30 cellular contexts compared by ENCODE assay signal in genomic region chr15:93050648-93051047, GRCh38. TPM values are rescaled to one million over a fixed set of nuclear protein-coding genes. Genes with fewer than 3 reads are reported as not detected.
A peak's percentile ranks its signal among the peaks of the same experiment; 100 is the strongest.
DNase-seq lines count a peak whose midpoint lies in the region; FAIRE-seq and TF ChIP-seq lines count a peak whose summit lies in the region.
"Had no signal": no experiment of that assay in that cellular context is flagged by ENCODE, and none has a peak within 500 bp of the region (broad histone marks: within the 10 kb centered on the region; RNA-seq: fewer than 3 reads in every experiment).

No MANE protein-coding gene starts in this region.

- H3K27me3 ChIP-seq in esophagus muscularis mucosa (no peaks in the 10 kb centered on the region), neural progenitor cell (no peaks in the 10 kb centered on the region)

- H3K4me1 Mint-ChIP-seq in activated CD4-positive, alpha-beta T cell treated with anti-CD3 and anti-CD28 coated beads, Interleukin-2, amount 10 ng/mL, durations not matched to agents 7 days and 5 days = peaks cover 22% of the 10 kb centered on the region
- peaks cover 4% of the 10 kb centered on the region for H3K4me1 Mint-ChIP-seq in neural progenitor cell

- peaks cover 0 to 9% (median 1%) of the 10 kb centered on the region in 4 donors for H3K9me3 ChIP-seq in esophagus muscularis mucosa
- no peaks in the 10 kb centered on the region for H3K9me3 ChIP-seq in neural progenitor cell (ENCODE audit: low read depth)

- no peak overlapping the region for H3K9ac ChIP-seq in neural progenitor cell

- peak overlapping the region; percentile 74 for H3K27ac Mint-ChIP-seq in activated CD4-positive, alpha-beta T cell treated with anti-CD3 and anti-CD28 coated beads, Interleukin-2, amount 10 ng/mL, durations not matched to agents 7 days and 5 days
- peak overlapping the region; percentile 89 for H3K27ac Mint-ChIP-seq in neural progenitor cell
- H3K27ac Mint-ChIP-seq: HFFc6 had no signal

- H4K20me1 ChIP-seq in neural progenitor cell (ENCODE audit: low read depth) = peaks cover 100% of the 10 kb centered on the region

- TF ChIP-seq CTCF in esophagus muscularis mucosa (IDR thresholded peaks at IDR 0.05) = no peak
- no peak for TF ChIP-seq CTCF in neural progenitor cell (IDR thresholded peaks at IDR 0.05)

- TF ChIP-seq EP300 in esophagus muscularis mucosa (IDR thresholded peaks at IDR 0.05) = no peak

- H3K36me3 ChIP-seq in esophagus muscularis mucosa (peaks cover 32 to 98% (median 67%) of the 10 kb centered on the region in 4 donors), neural progenitor cell (peaks cover 13% of the 10 kb centered on the region)

- intact Hi-C loops in esophagus muscularis mucosa (cut with DNase I) = no loop called here

- H3K27ac ChIP-seq in esophagus muscularis mucosa (replicated peaks in 1 of 4) (peak overlapping the region in 3 of 4 donors; percentile 52 to 59 (median 58)), neural progenitor cell (peak overlapping the region; percentile 53)
- H3K27ac ChIP-seq: 22Rv1, HL-60, PC-9 had no signal

- FAIRE-seq in GM12892 (lab: Jason Lieb, UNC) = no peak
- FAIRE-seq: G401.6, HepG2 had no signal

- H3K9me3 Mint-ChIP-seq in activated CD4-positive, alpha-beta T cell treated with anti-CD3 and anti-CD28 coated beads, Interleukin-2, amount 10 ng/mL, durations not matched to agents 7 days and 5 days = peaks cover 7% of the 10 kb centered on the region
- peaks cover 15% of the 10 kb centered on the region for H3K9me3 Mint-ChIP-seq in neural progenitor cell

- no peak for DNase-seq in activated CD4-positive, alpha-beta T cell treated with anti-CD3 and anti-CD28 coated beads, Interleukin-2, amount 10 ng/mL, durations not matched to agents 7 days and 5 days
- no peak for DNase-seq in activated CD4-positive, alpha-beta T cell treated with anti-CD3 and anti-CD28 coated beads for 1 hour
- no peak for DNase-seq in esophagus muscularis mucosa (ENCODE audit: extremely low spot score)
- no peak for DNase-seq in neural progenitor cell (ENCODE audit: low spot score)
- DNase-seq in UCSD-AML1 (lab: John Stamatoyannopoulos, UW; ENCODE audit: unreplicated experiment) = no peak
- no peak for DNase-seq in GM12892 (ENCODE audit: insufficient read length)
- DNase-seq in activated naive CD4-positive, alpha-beta T cell (lab: John Stamatoyannopoulos, UW) = no peak
- no peak for DNase-seq in HEK293T (ENCODE audit: extremely low spot score)
- DNase-seq: ACHN, Calu3, DMS153, GOT3, HFFc6, KBM-7, MM.1S, NCI-H1048, NCI-H1417 treated with DMSO at 0.1 percent for 48 hours, NCI-H187, NCI-H446 treated with DMSO at 0.1 percent for 48 hours, NCI-H526 treated with DMSO at 0.1 percent for 48 hours, PC-9, RPMI8226, SHP77 treated with DMSO at 0.1 percent for 48 hours had no signal

- peaks cover 76% of the 10 kb centered on the region for H3F3A ChIP-seq in neural progenitor cell (ENCODE audit: low read depth)

- no peak for TF ChIP-seq POLR2A in esophagus muscularis mucosa (IDR thresholded peaks at IDR 0.05; ENCODE audit: low read depth)
- TF ChIP-seq POLR2A in GM12892 (IDR thresholded peaks at IDR 0.05; ENCODE audit: low read depth, low read length) = no peak

- H3K36me3 Mint-ChIP-seq in activated CD4-positive, alpha-beta T cell treated with anti-CD3 and anti-CD28 coated beads, Interleukin-2, amount 10 ng/mL, durations not matched to agents 7 days and 5 days (ENCODE audit: low read depth) = no peaks in the 10 kb centered on the region
- peaks cover 56% of the 10 kb centered on the region for H3K36me3 Mint-ChIP-seq in neural progenitor cell
- H3K36me3 Mint-ChIP-seq: CD8-positive, alpha-beta T cell had no signal

- H3K4me1 ChIP-seq in esophagus muscularis mucosa (peaks cover 3 to 89% (median 84%) of the 10 kb centered on the region in 4 donors), neural progenitor cell (no peaks in the 10 kb centered on the region)

- H2AFZ ChIP-seq in neural progenitor cell (replicated peaks) = no peak overlapping the region
- H2AFZ ChIP-seq: PC-9 had no signal

- H3K4me3 Mint-ChIP-seq in activated CD4-positive, alpha-beta T cell treated with anti-CD3 and anti-CD28 coated beads, Interleukin-2, amount 10 ng/mL, durations not matched to agents 7 days and 5 days = no peak overlapping the region
- H3K4me3 Mint-ChIP-seq in neural progenitor cell = no peak overlapping the region
- H3K4me3 Mint-ChIP-seq: CD8-positive, alpha-beta T cell; HFFc6 had no signal

- CTCF ChIA-PET in activated CD4-positive, alpha-beta T cell treated with anti-CD3 and anti-CD28 coated beads, Interleukin-2, amount 10 ng/mL, durations not matched to agents 7 days and 5 days (lab: Charles Lee) = interaction anchor here (1.0 to 1.4 kb wide), 2 partner anchors 20 to 22 kb away, joined by 3 to 4 read pairs; no protein-coding TSS in a partner anchor
- CTCF ChIA-PET in HEK293T (lab: Yijun Ruan, JAX) = interaction anchor here (0.7 kb wide), 1 partner anchor 15 kb away, joined by 3 read pairs; no protein-coding TSS in a partner anchor

- peaks cover 98% of the 10 kb centered on the region for H3K79me2 ChIP-seq in neural progenitor cell (ENCODE audit: low read depth)

- POLR2A ChIA-PET in activated CD4-positive, alpha-beta T cell treated with anti-CD3 and anti-CD28 coated beads, Interleukin-2, amount 10 ng/mL, durations not matched to agents 7 days and 5 days (lab: Charles Lee) = no interaction called here
- POLR2A ChIA-PET in HEK293T (lab: Yijun Ruan, JAX) = no interaction called here

- H3K27me3 Mint-ChIP-seq in activated CD4-positive, alpha-beta T cell treated with anti-CD3 and anti-CD28 coated beads, Interleukin-2, amount 10 ng/mL, durations not matched to agents 7 days and 5 days = no peaks in the 10 kb centered on the region
- H3K27me3 Mint-ChIP-seq in neural progenitor cell (ENCODE audit: insufficient read depth, low read depth) = peaks cover 6% of the 10 kb centered on the region

- no peak overlapping the region for H3K4me2 ChIP-seq in neural progenitor cell
- H3K4me2 ChIP-seq: PC-9 had no signal

- 86% methylated on average over 6 of the region's 13 CpGs for WGBS in esophagus muscularis mucosa

- H3K4me3 ChIP-seq in esophagus muscularis mucosa = no peak overlapping the region
- no peak overlapping the region for H3K4me3 ChIP-seq in neural progenitor cell
- H3K4me3 ChIP-seq: PC-9 had no signal

TF ChIP-seq in HEK293T, 16 proteins besides CTCF, POLR2A, EP300 and RAD21:
- no peak for TF ChIP-seq FOXM1 (IDR thresholded peaks at IDR 0.05; ENCODE audit: borderline replicate concordance)
- no peak for TF ChIP-seq ZNF384 (IDR thresholded peaks at IDR 0.05)
- no peak for TF ChIP-seq SP1 (IDR thresholded peaks at IDR 0.05)
- TF ChIP-seq FOXK2 (IDR thresholded peaks at IDR 0.05) = no peak
- TF ChIP-seq BHLHE40 (IDR thresholded peaks at IDR 0.05; ENCODE audit: borderline replicate concordance) = no peak
- no peak for TF ChIP-seq ARNT (IDR thresholded peaks at IDR 0.05)
- no peak for TF ChIP-seq PKNOX1 (IDR thresholded peaks at IDR 0.05)
- no peak for TF ChIP-seq NFRKB (IDR thresholded peaks at IDR 0.05)
- no peak for TF ChIP-seq SUZ12 (IDR thresholded peaks at IDR 0.05)
- no peak for TF ChIP-seq FOXA1 (IDR thresholded peaks at IDR 0.05)
- no peak for TF ChIP-seq L3MBTL2 (conservative IDR thresholded peaks at IDR 0.05)
- no peak for TF ChIP-seq CTBP1 (IDR thresholded peaks at IDR 0.05; ENCODE audit: borderline replicate concordance)
- no peak for TF ChIP-seq LEF1 (IDR thresholded peaks at IDR 0.05; ENCODE audit: borderline replicate concordance)
- TF ChIP-seq ELF4 (IDR thresholded peaks at IDR 0.05) = no peak

RNA-seq across cellular contexts. Expression of gene RGMA, which starts 38.4 kb away (rescaled TPM):
- total RNA-seq in activated CD4-positive, alpha-beta T cell treated with anti-CD3 and anti-CD28 coated beads, Interleukin-2, amount 10 ng/mL, durations not matched to agents 7 days and 5 days = under 1 TPM; 0.15 to 0.25 TPM
- total RNA-seq in esophagus muscularis mucosa (100 to 1,000 TPM; 101 to 312 (median 188) TPM), neural progenitor cell (ENCODE audit: low replicate concordance) (41.4 and 85.1 TPM in 2 replicates)
- 0.02 TPM for polyA plus RNA-seq in GM12892 (2012; ENCODE audit: missing spikeins)
- total RNA-seq: Daoy, HepG2, HT-29 had no signal
- polyA plus RNA-seq: HepG2 had no signal

Comparison
In these comparisons a context has a peak if more than half of its experiments do, and no peak if none do; other contexts are left out.
1. RNA of gene RGMA, which starts 38.4 kb away (total RNA-seq): 101 to 312 TPM in esophagus muscularis mucosa and 41.4 to 85.1 TPM in neural progenitor cell; 0.15 to 0.25 TPM in activated CD4-positive, alpha-beta T cell treated with anti-CD3 and anti-CD28 coated beads, Interleukin-2, amount 10 ng/mL, durations not matched to agents 7 days and 5 days; every median in the first group is over 10 times any median in the second.